Comparison of ENCODE assay signal across 12 cellular contexts in the genomic region with DNA sequence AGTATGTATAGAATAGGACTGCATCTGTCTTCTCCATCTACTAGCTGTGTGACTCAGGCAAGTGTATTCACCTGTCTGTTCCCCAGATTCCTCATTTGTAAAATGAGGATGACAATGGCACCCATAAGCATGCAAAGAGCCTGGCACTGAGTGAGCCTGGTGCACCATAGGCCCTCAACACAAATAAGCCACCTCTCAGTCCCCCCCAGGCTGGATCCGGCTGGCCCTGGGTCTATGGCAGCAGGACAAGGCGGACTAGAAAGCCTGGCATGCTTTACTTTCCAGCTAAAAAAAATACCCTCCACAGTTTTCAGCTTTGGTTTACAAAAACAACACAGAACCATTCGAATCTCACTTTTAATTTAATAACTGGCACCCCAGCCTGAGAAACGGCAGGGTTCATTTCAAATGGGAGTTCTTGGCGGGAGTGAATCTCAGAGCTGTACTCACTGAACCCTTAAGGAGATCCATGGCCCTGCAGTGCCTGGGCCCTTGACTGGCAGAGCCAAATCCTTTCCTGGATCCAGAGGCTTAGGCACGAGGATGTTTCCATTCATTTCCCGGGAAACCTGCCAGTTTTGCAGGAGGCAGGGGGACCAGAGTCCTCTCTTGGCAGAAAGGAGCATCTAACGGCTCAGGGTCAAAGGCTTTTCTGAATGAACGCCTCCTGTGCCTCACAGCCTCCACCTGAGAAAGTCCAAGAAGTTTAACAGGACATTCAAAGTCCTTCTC. TPM values are rescaled to one million over a fixed set of nuclear protein-coding genes. Genes with fewer than 3 reads are reported as not detected.
DNase-seq lines count a peak whose midpoint lies in the region; ATAC-seq and TF ChIP-seq lines count a peak whose summit lies in the region.
"Had no signal": no experiment of that assay in that cellular context is flagged by ENCODE, and none has a peak within 500 bp of the region (broad histone marks: within the 10 kb centered on the region; RNA-seq: fewer than 3 reads in every experiment).

No MANE protein-coding gene starts in this region.

- H3K9me3 Mint-ChIP-seq in stimulated activated memory B cell treated with anti-CD40 and anti-IgM and Interleukin-4, amounts not matched to agents 10 μg/mL and 1 μg/mL and 100 μg/mL, for 72 hours = no peaks in the 10 kb centered on the region
- H3K9me3 Mint-ChIP-seq in immature natural killer cell = no peaks in the 10 kb centered on the region

- peak overlapping the region; percentile 5; the same call in 1 of the 2 replicates for H3K27ac ChIP-seq in RWPE1

- H3K36me3 Mint-ChIP-seq in stimulated activated memory B cell treated with anti-CD40 and anti-IgM and Interleukin-4, amounts not matched to agents 10 μg/mL and 1 μg/mL and 100 μg/mL, for 72 hours = peaks cover 30% of the 10 kb centered on the region
- H3K36me3 Mint-ChIP-seq in immature natural killer cell = peaks cover 8 to 19% (median 12%) of the 10 kb centered on the region in 3 donors

- POLR2A ChIA-PET in RWPE1 (lab: Yijun Ruan, JAX; ENCODE audit: low non-redundant PET) = no interaction called here

- no peak overlapping the region for H3K4me3 Mint-ChIP-seq in stimulated activated memory B cell treated with anti-CD40 and anti-IgM and Interleukin-4, amounts not matched to agents 10 μg/mL and 1 μg/mL and 100 μg/mL, for 72 hours
- H3K4me3 Mint-ChIP-seq in immature natural killer cell = no peak overlapping the region

- no peaks in the 10 kb centered on the region for H3K27me3 Mint-ChIP-seq in stimulated activated memory B cell treated with anti-CD40 and anti-IgM and Interleukin-4, amounts not matched to agents 10 μg/mL and 1 μg/mL and 100 μg/mL, for 72 hours
- H3K27me3 Mint-ChIP-seq in immature natural killer cell (ENCODE audit: low read depth in 3 of 3) = no peaks in the 10 kb centered on the region

- H3K4me3 ChIP-seq in foreskin fibroblast (ENCODE audit: low read depth in 1 of 2, low read length in 2 of 2) = no peak overlapping the region

- H3K4me1 Mint-ChIP-seq in stimulated activated memory B cell treated with anti-CD40 and anti-IgM and Interleukin-4, amounts not matched to agents 10 μg/mL and 1 μg/mL and 100 μg/mL, for 72 hours = peaks cover 96% of the 10 kb centered on the region
- H3K4me1 Mint-ChIP-seq in immature natural killer cell = peaks cover 32 to 37% of the 10 kb centered on the region in 2 donors

- CTCF ChIA-PET in RWPE1 (lab: Yijun Ruan, JAX) = no interaction called here

- H3K27ac Mint-ChIP-seq in stimulated activated memory B cell treated with anti-CD40 and anti-IgM and Interleukin-4, amounts not matched to agents 10 μg/mL and 1 μg/mL and 100 μg/mL, for 72 hours = peak overlapping the region; percentile 71
- H3K27ac Mint-ChIP-seq in immature natural killer cell = no peak overlapping the region

- ATAC-seq in stimulated activated memory B cell treated with anti-CD40 and anti-IgM and Interleukin-4, amounts not matched to agents 10 μg/mL and 1 μg/mL and 100 μg/mL, for 72 hours = no peak
- ATAC-seq in GM21786 (IDR thresholded peaks at IDR 0.05; ENCODE audit: unreplicated experiment) (no peak), GM18502 (IDR thresholded peaks at IDR 0.05; ENCODE audit: poor library complexity, unreplicated experiment) (no peak)

- TF ChIP-seq CTCF in RWPE1 (conservative IDR thresholded peaks at IDR 0.05; ENCODE audit: low read depth) (no peak), foreskin fibroblast (IDR thresholded peaks at IDR 0.05; ENCODE audit: low read depth, low read length) (no peak)

- DNase-seq in EL (peak; percentile 31), RWPE1 (ENCODE audit: low spot score) (no peak), foreskin fibroblast (peak; percentile 57 to 82), immature natural killer cell (no peak)
- no peak for DNase-seq in activated CD4-positive, alpha-beta T cell treated with anti-CD3 and anti-CD28 coated beads, Interleukin-2, amount 50 U/mL, for 1 hour
- DNase-seq: central memory CD4-positive, alpha-beta T cell; DMS79; NCI-H1930; T-helper 9 cell had no signal

RNA-seq across cellular contexts. Expression of gene SYNE3, which starts 17.7 kb away (rescaled TPM):
- polyA plus RNA-seq in immature natural killer cell = 1 to 10 TPM in 2 of 3 donors, not detected in 1; 1.0 to 1.4 TPM

RNA-seq across cellular contexts. Expression of gene GLRX5, which starts 36.1 kb away (rescaled TPM):
- polyA plus RNA-seq in immature natural killer cell = 10 to 100 TPM; 54.5 to 87.1 (median 81.7) TPM

Comparison
In these comparisons a context has a peak if more than half of its experiments do, and no peak if none do; other contexts are left out.
1. DNase-seq: peak in EL (single experiment) and foreskin fibroblast (2 of 2); none in RWPE1 (single experiment), immature natural killer cell (0 of 3) and activated CD4-positive, alpha-beta T cell treated with anti-CD3 and anti-CD28 coated beads, Interleukin-2, amount 50 U/mL, for 1 hour (single experiment).